ENCODE assay signal across 34 cellular contexts in the genomic region with DNA sequence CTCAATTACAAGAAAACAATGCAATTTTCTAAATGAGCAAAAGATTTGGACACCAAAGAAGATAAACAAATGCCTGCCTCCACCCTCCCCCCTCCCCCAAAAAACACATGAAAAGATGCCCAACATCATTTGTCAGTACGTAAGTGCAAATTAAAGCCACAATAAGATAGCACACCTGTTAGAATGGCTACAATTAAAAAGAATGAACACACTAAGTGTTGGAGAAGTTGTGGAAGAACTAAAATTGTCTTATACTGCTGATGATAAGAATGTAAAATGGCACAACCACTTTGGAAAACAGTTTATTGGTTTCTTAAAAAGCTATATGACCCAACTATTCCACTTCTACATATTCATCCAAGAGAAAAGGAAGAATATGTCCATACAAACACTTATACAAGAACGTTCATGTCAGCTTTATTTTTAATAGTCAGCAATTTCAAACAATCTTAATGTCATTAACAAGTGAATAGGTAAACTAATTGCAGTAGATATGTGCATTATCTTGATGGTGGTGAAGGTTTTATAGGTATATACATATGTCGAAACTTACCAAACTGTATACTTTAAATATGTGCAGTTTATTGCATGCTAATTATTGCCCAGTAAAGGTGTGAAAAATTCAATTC. TPM values are rescaled to one million over a fixed set of nuclear protein-coding genes. Genes with fewer than 3 reads are reported as not detected.
"Had no signal": no experiment of that assay in that cellular context is flagged by ENCODE, and none has a peak within 500 bp of the region (broad histone marks: within the 10 kb centered on the region; RNA-seq: fewer than 3 reads in every experiment).

No MANE protein-coding gene starts in this region.

- FAIRE-seq: pancreas had no signal

- H3K9me3 ChIP-seq: neutrophil, pancreas, prostate gland, suprapubic skin, testis had no signal

- H3K4me3 ChIP-seq: pancreas, prostate gland, skin epidermis, smooth muscle cell, spleen, suprapubic skin, testis, tibial artery, transverse colon, upper lobe of right lung, uterus had no signal

- H3K4me2 ChIP-seq: smooth muscle cell had no signal

- DNase-seq: naive thymus-derived CD8-positive, alpha-beta T cell; nephron progenitor cell; nucleus accumbens; pancreas; right cardiac atrium; spleen; stimulated activated CD4-positive, alpha-beta T cell treated with anti-CD3 and anti-CD28 coated beads, Interleukin-12 subunit alpha, Interleukin-12 subunit beta, amount 100 ng/mL, for 4 hours; stimulated activated CD4-positive, alpha-beta T cell treated with anti-CD3 and anti-CD28 coated beads, Interleukin-1b, Interleukin-23, amount 100 ng/mL, for 48 hours; stimulated activated CD4-positive, alpha-beta T cell treated with anti-CD3 and anti-CD28 coated beads, Interleukin-4, amount 100 ng/mL, for 1 hour; stimulated activated CD4-positive, alpha-beta T cell treated with anti-CD3 and anti-CD28 coated beads, Interleukin-4, amount 100 ng/mL, for 4 hours; stimulated activated CD8-positive, alpha-beta memory T cell treated with anti-CD3 and anti-CD28 coated beads, Interleukin-4, amount 100 ng/mL, for 48 hours; stimulated activated naive CD4-positive, alpha-beta T cell; stimulated activated naive CD8-positive, alpha-beta T cell treated with anti-CD3 and anti-CD28 coated beads, Interleukin-15, amount 100 ng/mL, for 72 hours; stimulated activated naive CD8-positive, alpha-beta T cell treated with anti-CD3 and anti-CD28 coated beads, Interleukin-15, Interleukin-2, amounts not matched to agents 100 U/mL and 50 U/mL, for 24 hours; substantia nigra; testis; tibial artery; transverse colon; upper lobe of right lung; uterus had no signal

- ATAC-seq: naive thymus-derived CD8-positive, alpha-beta T cell; natural killer cell treated with Interleukin-12 subunit alpha and Interleukin-12 subunit beta and Interleukin-15 and Interleukin-18, amount 100 ng/mL, for 72 hours; pancreas; right cardiac atrium; sciatic nerve; stimulated activated memory B cell treated with anti-CD40 and anti-IgM and Interleukin-4, amounts not matched to agents 10 μg/mL and 1 μg/mL and 100 μg/mL, for 72 hours; stimulated activated naive CD8-positive, alpha-beta T cell treated with anti-CD3 and anti-CD28 coated beads, Interleukin-15, amount 100 ng/mL, for 72 hours; stimulated activated naive CD8-positive, alpha-beta T cell treated with anti-CD3 and anti-CD28 coated beads, Interleukin-15, Interleukin-2, amounts not matched to agents 100 U/mL and 50 U/mL, for 24 hours; upper lobe of right lung had no signal

- H3K36me3 ChIP-seq: neutrophil, pancreas, prostate gland, spleen, suprapubic skin, tibial artery, transverse colon, upper lobe of right lung, uterus had no signal

- H3K27me3 ChIP-seq: neutrophil, pancreas, spleen, suprapubic skin, testis, tibial artery, transverse colon, upper lobe of right lung had no signal

- H3K27ac ChIP-seq: neutrophil, pancreas, prostate gland, skin epidermis, spleen, suprapubic skin, testis, tibial artery, transverse colon, upper lobe of right lung, uterus had no signal

- H3K4me1 ChIP-seq: pancreas, prostate gland, spleen, suprapubic skin, testis, tibial artery, transverse colon, upper lobe of right lung, uterus had no signal

RNA-seq across cellular contexts. Expression of a gene that starts 10.4 kb away (rescaled TPM):
- total RNA-seq: naive thymus-derived CD8-positive, alpha-beta T cell; natural killer cell treated with Interleukin-12 subunit alpha and Interleukin-12 subunit beta and Interleukin-15 and Interleukin-18, amount 100 ng/mL, for 72 hours; neural crest cell; osteocyte; pancreas; posterior vena cava; prostate gland; pulmonary artery endothelial cell; renal cortical epithelial cell; right cardiac atrium; sciatic nerve; smooth muscle cell; spleen; transverse colon; upper lobe of right lung; urinary bladder had no signal
- polyA plus RNA-seq: naive thymus-derived CD8-positive, alpha-beta T cell; pancreas; right cardiac atrium; smooth muscle cell; spleen; urinary bladder had no signal

RNA-seq across cellular contexts. Expression of a gene that starts 21.4 kb away (rescaled TPM):
- total RNA-seq: naive thymus-derived CD8-positive, alpha-beta T cell; natural killer cell treated with Interleukin-12 subunit alpha and Interleukin-12 subunit beta and Interleukin-15 and Interleukin-18, amount 100 ng/mL, for 72 hours; neural crest cell; osteocyte; pancreas; posterior vena cava; prostate gland; pulmonary artery endothelial cell; renal cortical epithelial cell; right cardiac atrium; sciatic nerve; suprapubic skin; testis; transverse colon; upper lobe of right lung; urinary bladder; uterus had no signal
- polyA plus RNA-seq: pancreas, right cardiac atrium had no signal

RNA-seq across cellular contexts. Expression of a gene that starts 45.9 kb away (rescaled TPM):
- total RNA-seq: neural crest cell, osteocyte, pulmonary artery endothelial cell, smooth muscle cell had no signal
